Comparison of ENCODE assay signal across 3 cellular contexts in the genomic region with DNA sequence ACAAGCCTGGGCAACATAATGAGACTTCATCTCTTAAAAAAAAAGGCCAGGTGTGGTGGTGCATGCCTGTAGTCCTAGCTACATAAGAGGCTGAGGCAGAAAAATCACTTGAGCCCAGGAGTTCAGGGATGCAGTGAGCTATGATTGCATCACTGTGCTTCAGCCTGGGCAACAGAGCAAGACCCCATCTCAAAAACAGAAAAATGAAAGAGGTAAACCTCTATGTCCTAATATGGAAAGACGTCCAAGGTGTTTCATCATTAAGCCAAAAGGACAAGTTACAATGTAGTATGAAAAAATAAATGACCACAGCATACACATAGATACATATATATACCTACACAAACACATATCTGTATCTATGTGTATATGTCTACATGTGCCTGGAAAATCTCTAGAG.
TF ChIP-seq lines count a peak whose summit lies in the region.

No MANE protein-coding gene starts in this region.

TF ChIP-seq in HEK293, 187 proteins besides CTCF, POLR2A, EP300 and RAD21:
- 0 out of 2 replicates have a peak, but pooled peaks have one; percentile 13 for TF ChIP-seq ZNF121 (tag by site-specific recombination; IDR thresholded peaks at IDR 0.05)
- TF ChIP-seq ZNF76 (tag by site-specific recombination; IDR thresholded peaks at IDR 0.05; ENCODE audit: borderline replicate concordance, low read depth) = no peak
- TF ChIP-seq SETDB1 (IDR thresholded peaks at IDR 0.05; ENCODE audit: insufficient read length, low read length) = no peak
- TF ChIP-seq ZNF561 (tag by site-specific recombination; IDR thresholded peaks at IDR 0.05; ENCODE audit: borderline replicate concordance) = no peak
- TF ChIP-seq ZNF155 (tag by site-specific recombination; IDR thresholded peaks at IDR 0.05) = no peak
- TF ChIP-seq ZNF558 (tag by site-specific recombination; IDR thresholded peaks at IDR 0.05) = peak; percentile 96
- TF ChIP-seq PRDM4 (tag by site-specific recombination; IDR thresholded peaks at IDR 0.05) = no peak
- no peak for TF ChIP-seq ZNF391 (tag by site-specific recombination; IDR thresholded peaks at IDR 0.05; ENCODE audit: borderline replicate concordance, low read depth)
- no peak for TF ChIP-seq ZSCAN4 (tag by site-specific recombination; IDR thresholded peaks at IDR 0.05)
TF ChIP-seq in HEK293: peak in this region for 2.

TF ChIP-seq in IMR-90, 13 proteins besides CTCF, POLR2A, EP300 and RAD21:
- TF ChIP-seq MAFK (IDR thresholded peaks at IDR 0.05; ENCODE audit: low read depth, low read length) = no peak
- TF ChIP-seq CEBPB (IDR thresholded peaks at IDR 0.05; ENCODE audit: low read depth, low read length) = 0 out of 2 replicates have a peak, but pooled peaks have one; percentile 3
- TF ChIP-seq RCOR1 (IDR thresholded peaks at IDR 0.05; ENCODE audit: insufficient replicate concordance, low read length) = no peak

TF ChIP-seq in K562, 482 proteins besides CTCF, POLR2A, EP300 and RAD21:
- TF ChIP-seq LEF1 (IDR thresholded peaks at IDR 0.05) (no peak), CEBPB (tag; IDR thresholded peaks at IDR 0.05) (0 out of 2 replicates have a peak, but pooled peaks have one; percentile 22), ZNF121 (CRISPR knock-in tag; conservative IDR thresholded peaks at IDR 0.05) (peak; percentile 39; the same call in 1 of the 2 replicates)
- TF ChIP-seq, protein P1, sequence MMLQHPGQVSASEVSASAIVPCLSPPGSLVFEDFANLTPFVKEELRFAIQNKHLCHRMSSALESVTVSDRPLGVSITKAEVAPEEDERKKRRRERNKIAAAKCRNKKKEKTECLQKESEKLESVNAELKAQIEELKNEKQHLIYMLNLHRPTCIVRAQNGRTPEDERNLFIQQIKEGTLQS (IDR thresholded peaks at IDR 0.05) = peak; percentile 44
- TF ChIP-seq, protein P1 (CRISPR knock-in tag; conservative IDR thresholded peaks at IDR 0.05) = no peak
- TF ChIP-seq, protein P2, sequence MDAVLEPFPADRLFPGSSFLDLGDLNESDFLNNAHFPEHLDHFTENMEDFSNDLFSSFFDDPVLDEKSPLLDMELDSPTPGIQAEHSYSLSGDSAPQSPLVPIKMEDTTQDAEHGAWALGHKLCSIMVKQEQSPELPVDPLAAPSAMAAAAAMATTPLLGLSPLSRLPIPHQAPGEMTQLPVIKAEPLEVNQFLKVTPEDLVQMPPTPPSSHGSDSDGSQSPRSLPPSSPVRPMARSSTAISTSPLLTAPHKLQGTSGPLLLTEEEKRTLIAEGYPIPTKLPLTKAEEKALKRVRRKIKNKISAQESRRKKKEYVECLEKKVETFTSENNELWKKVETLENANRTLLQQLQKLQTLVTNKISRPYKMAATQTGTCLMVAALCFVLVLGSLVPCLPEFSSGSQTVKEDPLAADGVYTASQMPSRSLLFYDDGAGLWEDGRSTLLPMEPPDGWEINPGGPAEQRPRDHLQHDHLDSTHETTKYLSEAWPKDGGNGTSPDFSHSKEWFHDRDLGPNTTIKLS (IDR thresholded peaks at IDR 0.05; ENCODE audit: borderline replicate concordance, low read depth) = no peak
TF ChIP-seq in K562: peak in this region for 3.
